9 cellular contexts compared by ENCODE assay signal in genomic region chr14:95496690-95497241, GRCh38. TPM values are rescaled to one million over a fixed set of nuclear protein-coding genes. Genes with fewer than 3 reads are reported as not detected.
DNase-seq lines count a peak whose midpoint lies in the region; ATAC-seq and TF ChIP-seq lines count a peak whose summit lies in the region.
"Had no signal": no experiment of that assay in that cellular context is flagged by ENCODE, and none has a peak within 500 bp of the region (broad histone marks: within the 10 kb centered on the region; RNA-seq: fewer than 3 reads in every experiment).

No MANE protein-coding gene starts in this region.

- peaks cover 0 to 3% (median 0%) of the 10 kb centered on the region in 7 donors for H3K9me3 Mint-ChIP-seq in CD14-positive monocyte
- no peaks in the 10 kb centered on the region for H3K9me3 Mint-ChIP-seq in effector memory CD8-positive, alpha-beta T cell
- H3K9me3 Mint-ChIP-seq in natural killer cell = no peaks in the 10 kb centered on the region

- CTCF ChIA-PET in HEK293T (lab: Yijun Ruan, JAX) = interaction anchor here (0.7 to 1.9 kb wide), 2 partner anchors 31 to 44 kb away, joined by 3 to 4 read pairs; no protein-coding TSS in a partner anchor

- TF ChIP-seq CTCF in CD14-positive monocyte (IDR thresholded peaks at IDR 0.05) (no peak), natural killer cell (IDR thresholded peaks at IDR 0.05) (no peak)

- DNase-seq in CD14-positive monocyte (ENCODE audit: low spot score) (peak; percentile 40), MV-4-11 (lab: John Stamatoyannopoulos, UW) (peak; percentile 56), natural killer cell (no peak), epidermal melanocyte (ENCODE audit: insufficient read length, low spot score) (no peak), HEK293T (ENCODE audit: extremely low spot score) (no peak), GM19238 (ENCODE audit: insufficient read length, low spot score) (no peak)
- no peak for DNase-seq in effector memory CD8-positive, alpha-beta T cell
- DNase-seq: PC-3 had no signal

- H3K36me3 Mint-ChIP-seq in CD14-positive monocyte (peaks cover 43 to 60% of the 10 kb centered on the region in 2 donors), natural killer cell (peaks cover 9% of the 10 kb centered on the region)
- peaks cover 18% of the 10 kb centered on the region for H3K36me3 Mint-ChIP-seq in effector memory CD8-positive, alpha-beta T cell (ENCODE audit: insufficient read depth)

- H3K4me3 Mint-ChIP-seq in CD14-positive monocyte (peak overlapping the region; percentile 52 to 77), natural killer cell (peak overlapping the region; percentile 4)
- H3K4me3 Mint-ChIP-seq in effector memory CD8-positive, alpha-beta T cell = peak overlapping the region; percentile 68 to 72

- intact Hi-C loops in CD14-positive monocyte (cut with micrococcal nuclease) = loop anchor here (2.0 to 5.0 kb wide), 2 partner anchors 22 to 36 kb away; no protein-coding TSS in a partner anchor
- intact Hi-C loops in natural killer cell (cut with micrococcal nuclease) = no loop called here

- H3K4me1 Mint-ChIP-seq in CD14-positive monocyte (peaks cover 65% of the 10 kb centered on the region), natural killer cell (peaks cover 39 to 42% of the 10 kb centered on the region in 2 donors)
- H3K4me1 Mint-ChIP-seq in effector memory CD8-positive, alpha-beta T cell (ENCODE audit: low read depth in 2 of 2) = peaks cover 41 to 50% of the 10 kb centered on the region in 2 donors

- ATAC-seq in effector memory CD8-positive, alpha-beta T cell (replicated peaks) = no peak
- ATAC-seq in natural killer cell (no peak), HG03097 (IDR thresholded peaks at IDR 0.05; ENCODE audit: low FRiP score, unreplicated experiment) (no peak)
- ATAC-seq: PC-3 had no signal

- POLR2A ChIA-PET in HEK293T (lab: Yijun Ruan, JAX) = interaction anchor here (1.0 kb wide), 1 partner anchor 17 kb away, joined by 4 read pairs; no protein-coding TSS in a partner anchor

- H3K27me3 Mint-ChIP-seq in CD14-positive monocyte (ENCODE audit: low read depth in 3 of 3) (no peaks in the 10 kb centered on the region), natural killer cell (ENCODE audit: low read depth in 2 of 2) (no peaks in the 10 kb centered on the region)
- H3K27me3 Mint-ChIP-seq in effector memory CD8-positive, alpha-beta T cell = no peaks in the 10 kb centered on the region

- H3K27ac Mint-ChIP-seq in CD14-positive monocyte (peak overlapping the region; percentile 94 to 98 (median 97)), natural killer cell (peak overlapping the region in 1 of 2 donors; percentile 49)
- peak overlapping the region; percentile 95 to 98 for H3K27ac Mint-ChIP-seq in effector memory CD8-positive, alpha-beta T cell

TF ChIP-seq in HEK293T, 16 proteins besides CTCF, POLR2A, EP300 and RAD21:
- TF ChIP-seq FOXA1 (IDR thresholded peaks at IDR 0.05) = no peak
- no peak for TF ChIP-seq ZNF384 (IDR thresholded peaks at IDR 0.05)
- TF ChIP-seq LEF1 (IDR thresholded peaks at IDR 0.05; ENCODE audit: borderline replicate concordance) = no peak
- no peak for TF ChIP-seq L3MBTL2 (conservative IDR thresholded peaks at IDR 0.05)
- no peak for TF ChIP-seq ARNT (IDR thresholded peaks at IDR 0.05)
- no peak for TF ChIP-seq HDGF (IDR thresholded peaks at IDR 0.05; ENCODE audit: borderline replicate concordance)
- TF ChIP-seq SUZ12 (IDR thresholded peaks at IDR 0.05) = no peak
- no peak for TF ChIP-seq NFRKB (IDR thresholded peaks at IDR 0.05)
- TF ChIP-seq BHLHE40 (IDR thresholded peaks at IDR 0.05; ENCODE audit: borderline replicate concordance) = no peak
- no peak for TF ChIP-seq FOXM1 (IDR thresholded peaks at IDR 0.05; ENCODE audit: borderline replicate concordance)
- TF ChIP-seq TARDBP (IDR thresholded peaks at IDR 0.05) = no peak
- TF ChIP-seq CTBP1 (IDR thresholded peaks at IDR 0.05; ENCODE audit: borderline replicate concordance) = no peak
- TF ChIP-seq SP1 (IDR thresholded peaks at IDR 0.05) = no peak
- TF ChIP-seq PKNOX1 (IDR thresholded peaks at IDR 0.05) = no peak
- TF ChIP-seq ELF4 (IDR thresholded peaks at IDR 0.05) = no peak
- no peak for TF ChIP-seq FOXK2 (IDR thresholded peaks at IDR 0.05)

RNA-seq across cellular contexts. Expression of gene SYNE3, which starts 19.7 kb away (rescaled TPM):
- 1 to 10 TPM; 2.6 to 3.5 TPM for polyA plus RNA-seq in CD14-positive monocyte
- total RNA-seq in natural killer cell = 10 to 100 TPM; 10.6 to 17.3 (median 15.4) TPM

RNA-seq across cellular contexts. Expression of gene GLRX5, which starts 38.1 kb away (rescaled TPM):
- polyA plus RNA-seq in CD14-positive monocyte = 10 to 100 TPM; 31.1 to 43.1 TPM
- total RNA-seq in natural killer cell = 10 to 100 TPM; 16.7 to 26.0 (median 23.4) TPM

Comparison
In these comparisons a context has a peak if more than half of its experiments do, and no peak if none do; other contexts are left out.
1. DNase-seq: peak in CD14-positive monocyte (single experiment) and MV-4-11 (single experiment); none in effector memory CD8-positive, alpha-beta T cell (0 of 3), natural killer cell (single experiment), epidermal melanocyte (single experiment), HEK293T (single experiment) and GM19238 (single experiment).
2. H3K4me3 Mint-ChIP-seq: peak in every context shown above with its lines; median percentile 70 in effector memory CD8-positive, alpha-beta T cell; 64 in CD14-positive monocyte; 4 in natural killer cell.